30 cellular contexts compared by ENCODE assay signal in genomic region chr5:79577693-79578092, GRCh38.
"Had no signal": no experiment of that assay in that cellular context is flagged by ENCODE, and none has a peak within 500 bp of the region (broad histone marks: within the 10 kb centered on the region; RNA-seq: fewer than 3 reads in every experiment).

No MANE protein-coding gene starts in this region.

- ATAC-seq: activated CD8-positive, alpha-beta T cell treated with anti-CD3 and anti-CD28 coated beads, Interleukin-2, amount 10 ng/mL, durations not matched to agents 7 days and 5 days; activated naive CD4-positive, alpha-beta T cell treated with anti-CD3 and anti-CD28 coated beads, Interleukin-2, amount 50 U/mL, for 72 hours; activated T-cell treated with anti-CD3 and anti-CD28 coated beads, Interleukin-2, amount 50 U/mL, for 4 hours; body of pancreas; Right ventricle myocardium inferior had no signal

- H3K4me1 ChIP-seq: adrenal gland, body of pancreas, breast epithelium, SJCRH30 had no signal

- H3K27ac ChIP-seq: adrenal gland, body of pancreas, breast epithelium, RWPE1, SJCRH30 had no signal

- H3K9me3 ChIP-seq: adrenal gland, MG63, SJCRH30 had no signal

- H3K27ac Mint-ChIP-seq: activated CD4-positive, alpha-beta T cell treated with anti-CD3 and anti-CD28 coated beads, Interleukin-2, amount 10 ng/mL, durations not matched to agents 7 days and 5 days; activated CD8-positive, alpha-beta T cell treated with anti-CD3 and anti-CD28 coated beads, Interleukin-2, amount 10 ng/mL, durations not matched to agents 7 days and 5 days; activated naive CD4-positive, alpha-beta T cell treated with anti-CD3 and anti-CD28 coated beads for 36 hours; activated naive CD4-positive, alpha-beta T cell treated with anti-CD3 and anti-CD28 coated beads, Interleukin-2, amount 50 U/mL, for 72 hours; activated T-helper 1 cell treated with anti-CD3 and anti-CD28 coated beads, Interleukin-12 subunit alpha, Interleukin-12 subunit beta, Interleukin-2, Interleukin-4 antibody, amounts not matched to agents 30 ng/mL and 10 ng/mL and 1 ng/mL, durations not matched to agents 14 hours and 24 hours and 36 hours had no signal

- H3K4me3 Mint-ChIP-seq: activated CD4-positive, alpha-beta T cell treated with anti-CD3 and anti-CD28 coated beads, Interleukin-2, amount 10 ng/mL, durations not matched to agents 7 days and 5 days; activated CD8-positive, alpha-beta T cell treated with anti-CD3 and anti-CD28 coated beads, Interleukin-2, amount 10 ng/mL, durations not matched to agents 7 days and 5 days; activated naive CD4-positive, alpha-beta T cell treated with anti-CD3 and anti-CD28 coated beads for 36 hours; activated T-cell treated with anti-CD3 and anti-CD28 coated beads, Interleukin-2, amount 50 U/mL, for 4 hours; activated T-helper 1 cell treated with anti-CD3 and anti-CD28 coated beads, Interleukin-12 subunit alpha, Interleukin-12 subunit beta, Interleukin-2, Interleukin-4 antibody, amounts not matched to agents 30 ng/mL and 10 ng/mL and 1 ng/mL, durations not matched to agents 14 hours and 24 hours and 36 hours had no signal

- H3K9me3 Mint-ChIP-seq: activated T-helper 1 cell treated with anti-CD3 and anti-CD28 coated beads, Interleukin-12 subunit alpha, Interleukin-12 subunit beta, Interleukin-2, Interleukin-4 antibody, amounts not matched to agents 30 ng/mL and 10 ng/mL and 1 ng/mL, durations not matched to agents 14 hours and 24 hours and 36 hours had no signal

- H3K4me3 ChIP-seq: adrenal gland, body of pancreas, breast epithelium, MG63, PC-9, SJCRH30 had no signal

- H3K27me3 ChIP-seq: adrenal gland, body of pancreas, breast epithelium, MG63, SJCRH30 had no signal

- H3K4me1 Mint-ChIP-seq: activated CD4-positive, alpha-beta T cell treated with anti-CD3 and anti-CD28 coated beads, Interleukin-2, amount 10 ng/mL, durations not matched to agents 7 days and 5 days had no signal

- H3K36me3 ChIP-seq: adrenal gland, breast epithelium, MG63, SJCRH30 had no signal

- FAIRE-seq: astrocyte, RCC 7860 had no signal

- DNase-seq: activated CD4-positive, alpha-beta T cell treated with anti-CD3 and anti-CD28 coated beads, Interleukin-2, amount 10 ng/mL, durations not matched to agents 7 days and 5 days; activated CD4-positive, alpha-beta T cell treated with anti-CD3 and anti-CD28 coated beads, Interleukin-2, amount 50 U/mL, for 48 hours; activated CD8-positive, alpha-beta T cell treated with anti-CD3 and anti-CD28 coated beads, Interleukin-2, amount 10 ng/mL, durations not matched to agents 7 days and 5 days; activated gamma-delta T cell treated with Interleukin-2 at 50 U/mL for 16 hours; activated naive CD4-positive, alpha-beta T cell treated with anti-CD3 and anti-CD28 coated beads for 36 hours; activated T-cell treated with anti-CD3 and anti-CD28 coated beads for 4 hours; activated T-cell treated with anti-CD3 and anti-CD28 coated beads, Interleukin-2, amount 50 U/mL, for 4 hours; adrenal gland; body of pancreas; Kasumi-1; MG63; NCI-H1048; NCI-H1105 treated with DMSO at 0.1 percent for 48 hours; NCI-H1436; NCI-H1694; NCI-H1930; NCI-H2081 treated with DMSO at 0.1 percent for 48 hours; NCI-H226; NCI-H446 treated with DMSO at 0.1 percent for 48 hours; NCI-H524; PC-9; SJCRH30; T1000 had no signal
